ENCODE assay signal across 8 cellular contexts in the genomic region with DNA sequence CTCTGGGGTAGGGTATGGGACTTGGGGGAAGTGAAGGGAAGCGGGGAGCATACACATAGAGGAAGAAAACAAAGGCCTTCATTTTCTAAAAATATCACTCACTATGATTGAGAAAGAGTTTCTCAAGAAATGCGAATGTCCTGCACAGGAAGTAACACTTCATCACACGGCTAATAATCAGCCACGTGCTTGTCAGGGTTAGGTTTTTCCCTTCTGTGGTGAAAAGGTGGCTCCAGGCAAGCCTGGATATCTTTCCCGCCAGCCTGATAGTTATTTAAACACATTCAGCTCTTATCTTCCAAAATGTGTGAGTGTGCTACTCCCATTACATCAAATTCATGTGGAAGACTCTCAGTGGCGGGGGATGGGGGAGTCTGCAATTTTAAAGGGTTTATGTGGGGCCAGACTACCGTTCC.
DNase-seq lines count a peak whose midpoint lies in the region; ATAC-seq and TF ChIP-seq lines count a peak whose summit lies in the region.

No MANE protein-coding gene starts in this region.

- H3K4me3 ChIP-seq in adipocyte (ENCODE audit: low read length), result peak overlapping the region; percentile 34

- H3K4me3 Mint-ChIP-seq in natural killer cell treated with Interleukin-12 subunit alpha and Interleukin-12 subunit beta and Interleukin-15 and Interleukin-18, amount 100 ng/mL, for 72 hours, result no peak overlapping the region
- H3K4me3 Mint-ChIP-seq in HFFc6, result no peak overlapping the region

- TF ChIP-seq CTCF in HFFc6 (IDR thresholded peaks at IDR 0.05), result no peak

- peaks cover 7 to 28% of the 10 kb centered on the region in 2 donors for H3K4me1 Mint-ChIP-seq in natural killer cell treated with Interleukin-12 subunit alpha and Interleukin-12 subunit beta and Interleukin-15 and Interleukin-18, amount 100 ng/mL, for 72 hours (ENCODE audit: low read depth in 2 of 2)
- H3K4me1 Mint-ChIP-seq in HFFc6 (ENCODE audit: low read depth), result peaks cover 17% of the 10 kb centered on the region

- H3K27me3 Mint-ChIP-seq in natural killer cell treated with Interleukin-12 subunit alpha and Interleukin-12 subunit beta and Interleukin-15 and Interleukin-18, amount 100 ng/mL, for 72 hours, result no peaks in the 10 kb centered on the region
- no peaks in the 10 kb centered on the region; the same call in 1 of the 2 replicates for H3K27me3 Mint-ChIP-seq in HFFc6 (ENCODE audit: insufficient read depth)

- DNase-seq in adipocyte (ENCODE audit: low read depth) (peak; percentile 3), NCI-H146 treated with DMSO at 0.1 percent for 48 hours (lab: John Stamatoyannopoulos, UW; ENCODE audit: unreplicated experiment) (no peak), HFFc6 (no peak), COR-L47 (lab: John Stamatoyannopoulos, UW) (no peak), EL (no peak)
- DNase-seq in natural killer cell treated with Interleukin-12 subunit alpha and Interleukin-12 subunit beta and Interleukin-15 and Interleukin-18, amount 100 ng/mL, for 72 hours (ENCODE audit: low spot score), result peak; percentile 71

- H3K36me3 ChIP-seq in adipocyte (ENCODE audit: control insufficient read depth, insufficient read depth, low read length, severe bottlenecking), result no peaks in the 10 kb centered on the region

- H3K9ac ChIP-seq in adipocyte (ENCODE audit: low read length), result peak overlapping the region; percentile 57

- peaks cover 16% of the 10 kb centered on the region for H3K4me1 ChIP-seq in adipocyte (ENCODE audit: control insufficient read depth, insufficient read depth, low read length)

- no peaks in the 10 kb centered on the region for H3K27me3 ChIP-seq in adipocyte (replicated peaks; ENCODE audit: control insufficient read depth, insufficient read depth, low read length)

- H3K9me3 ChIP-seq in adipocyte (ENCODE audit: control insufficient read depth, low read length), result no peaks in the 10 kb centered on the region

- no peak overlapping the region for H3K27ac Mint-ChIP-seq in natural killer cell treated with Interleukin-12 subunit alpha and Interleukin-12 subunit beta and Interleukin-15 and Interleukin-18, amount 100 ng/mL, for 72 hours
- no peak overlapping the region for H3K27ac Mint-ChIP-seq in HFFc6

- ATAC-seq in GM19035 (IDR thresholded peaks at IDR 0.05; ENCODE audit: unreplicated experiment) (peak; percentile 43), HG03095 (IDR thresholded peaks at IDR 0.05; ENCODE audit: unreplicated experiment) (peak; percentile 41)
- peak; percentile 41 to 65 for ATAC-seq in natural killer cell treated with Interleukin-12 subunit alpha and Interleukin-12 subunit beta and Interleukin-15 and Interleukin-18, amount 100 ng/mL, for 72 hours

- no peaks in the 10 kb centered on the region for H3K9me3 Mint-ChIP-seq in natural killer cell treated with Interleukin-12 subunit alpha and Interleukin-12 subunit beta and Interleukin-15 and Interleukin-18, amount 100 ng/mL, for 72 hours
- no peaks in the 10 kb centered on the region for H3K9me3 Mint-ChIP-seq in HFFc6

- no peaks in the 10 kb centered on the region for H3K36me3 Mint-ChIP-seq in natural killer cell treated with Interleukin-12 subunit alpha and Interleukin-12 subunit beta and Interleukin-15 and Interleukin-18, amount 100 ng/mL, for 72 hours
- no peaks in the 10 kb centered on the region for H3K36me3 Mint-ChIP-seq in HFFc6 (ENCODE audit: low read depth)

Comparison
In these comparisons a context has a peak if more than half of its experiments do, and no peak if none do; other contexts are left out.
1. DNase-seq: peak in adipocyte (single experiment) and natural killer cell treated with Interleukin-12 subunit alpha and Interleukin-12 subunit beta and Interleukin-15 and Interleukin-18, amount 100 ng/mL, for 72 hours (single experiment); none in NCI-H146 treated with DMSO at 0.1 percent for 48 hours (single experiment), HFFc6 (single experiment), COR-L47 (single experiment) and EL (single experiment).
2. Peak in every context shown above with its lines, with median percentiles within 50 percentile points of each other: ATAC-seq.